In the genomic region with DNA sequence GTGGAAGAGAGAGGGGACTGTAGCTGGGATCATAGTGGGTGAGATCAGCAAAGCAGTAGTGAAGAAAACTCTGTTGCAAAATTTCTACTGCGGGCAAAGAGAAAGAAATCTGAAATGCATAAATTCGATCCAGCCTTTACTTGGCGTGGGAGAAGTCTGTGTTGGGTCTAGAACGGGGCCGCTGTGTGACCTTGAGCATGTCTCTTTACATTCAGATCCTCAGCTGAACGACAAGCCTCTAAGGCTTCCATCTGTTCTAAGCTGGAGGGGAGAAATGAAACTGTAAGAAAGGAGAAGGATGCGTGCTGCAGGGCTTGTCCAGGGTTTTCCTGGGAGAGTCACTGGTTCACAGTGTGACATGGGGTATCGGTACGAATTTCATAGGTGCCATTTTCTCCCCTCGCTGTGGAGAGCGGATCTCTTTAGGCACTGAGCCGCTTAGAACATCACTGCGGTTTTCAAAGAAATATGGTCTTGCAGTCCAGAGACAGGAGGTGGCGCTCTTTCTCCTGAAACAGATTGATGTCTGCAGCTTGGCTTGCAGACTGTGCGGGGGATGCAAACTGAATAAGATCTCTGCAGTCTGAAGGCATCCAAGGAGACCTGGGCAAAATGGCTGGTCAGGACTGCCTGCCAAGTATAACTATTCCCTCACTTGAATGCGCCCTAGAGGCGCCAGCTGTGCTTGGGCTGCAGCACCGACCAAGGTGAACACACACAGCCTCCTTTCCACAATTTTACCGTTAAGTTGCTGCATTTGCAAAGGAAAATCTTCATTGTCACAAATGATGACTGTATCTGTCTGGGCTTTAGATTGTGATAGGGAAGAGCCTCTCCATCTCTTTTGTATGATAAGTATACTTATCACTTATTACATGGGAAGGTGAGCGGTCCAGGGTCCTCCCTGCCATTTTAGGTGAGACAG, we compare ENCODE assay signal across 8 cellular contexts.
DNase-seq lines count a peak whose midpoint lies in the region; ATAC-seq and TF ChIP-seq lines count a peak whose summit lies in the region.

No MANE protein-coding gene starts in this region.

- peak; percentile 72 for TF ChIP-seq CTCF in lung (IDR thresholded peaks at IDR 0.05; ENCODE audit: control extremely low read depth, extremely low read depth)

- H3K9me3 Mint-ChIP-seq in dendritic cell treated with granulocyte-macrophage colony-stimulating factor and Interleukin-4, amounts not matched to agents 40 ng/mL and 50 ng/mL, for 4 days = no peaks in the 10 kb centered on the region

- WGBS in lung, 2 donors = 30 to 36% methylated on average over 20 of the region's 20 CpGs

- no peaks in the 10 kb centered on the region for H3K27me3 ChIP-seq in lung (ENCODE audit: control insufficient read depth, insufficient read depth)

- peak; percentile 76 for ATAC-seq in GM18867 (IDR thresholded peaks at IDR 0.05; ENCODE audit: unreplicated experiment)
- ATAC-seq in HG03457 (IDR thresholded peaks at IDR 0.05; ENCODE audit: unreplicated experiment) = peak; percentile 80
- ATAC-seq in lung (ENCODE audit: insufficient read depth, low FRiP score) = peak; percentile 85

- H3K36me3 Mint-ChIP-seq in dendritic cell treated with granulocyte-macrophage colony-stimulating factor and Interleukin-4, amounts not matched to agents 40 ng/mL and 50 ng/mL, for 4 days (ENCODE audit: low read depth) = no peaks in the 10 kb centered on the region

- DNase-seq in AG08396 (ENCODE audit: low spot score) (peak; percentile 74), NCI-H526 treated with DMSO at 0.1 percent for 48 hours (lab: John Stamatoyannopoulos, UW) (peak; percentile 86), lung (ENCODE audit: low spot score) (peak; percentile 59)
- DNase-seq in activated CD4-positive, alpha-beta T cell treated with anti-CD3 and anti-CD28 coated beads, Interleukin-2, amount 50 U/mL, for 1 hour = peak; percentile 77
- peak; percentile 58 for DNase-seq in stimulated activated CD8-positive, alpha-beta memory T cell treated with anti-CD3 and anti-CD28 coated beads, Interleukin-12 subunit alpha, Interleukin-12 subunit beta, amount 100 ng/mL, for 24 hours (ENCODE audit: extremely low read depth)

- no peaks in the 10 kb centered on the region for H3K27me3 Mint-ChIP-seq in dendritic cell treated with granulocyte-macrophage colony-stimulating factor and Interleukin-4, amounts not matched to agents 40 ng/mL and 50 ng/mL, for 4 days

- peak overlapping the region; percentile 45 for H3K4me3 Mint-ChIP-seq in dendritic cell treated with granulocyte-macrophage colony-stimulating factor and Interleukin-4, amounts not matched to agents 40 ng/mL and 50 ng/mL, for 4 days

- H3K4me1 Mint-ChIP-seq in dendritic cell treated with granulocyte-macrophage colony-stimulating factor and Interleukin-4, amounts not matched to agents 40 ng/mL and 50 ng/mL, for 4 days (ENCODE audit: low read depth) = peaks cover 11% of the 10 kb centered on the region

- H3K4me1 ChIP-seq in lung (ENCODE audit: control insufficient read depth in 2 of 2, insufficient read depth in 2 of 2, low read length in 2 of 2) = no peaks in the 10 kb centered on the region

- no peak overlapping the region for H3K4me3 ChIP-seq in lung

- H3K27ac ChIP-seq in lung (ENCODE audit: low read depth in 1 of 2, low read length in 1 of 2) = no peak overlapping the region

- intact Hi-C loops in dendritic cell treated with granulocyte-macrophage colony-stimulating factor and Interleukin-4, amounts not matched to agents 40 ng/mL and 50 ng/mL, for 4 days (cut with micrococcal nuclease) = loop anchor here (1.0 to 5.0 kb wide), 3 partner anchors 97 to 908 kb away; no protein-coding TSS in a partner anchor

- H3K36me3 ChIP-seq in lung (ENCODE audit: control insufficient read depth in 2 of 2, insufficient read depth in 2 of 2, low read length in 2 of 2) = no peaks in the 10 kb centered on the region

- H3K27ac Mint-ChIP-seq in dendritic cell treated with granulocyte-macrophage colony-stimulating factor and Interleukin-4, amounts not matched to agents 40 ng/mL and 50 ng/mL, for 4 days = no peak overlapping the region

- no peaks in the 10 kb centered on the region for H3K9me3 ChIP-seq in lung (ENCODE audit: control insufficient read depth in 2 of 2, insufficient read depth in 1 of 2, low read length in 1 of 2)
